Comparison of ENCODE assay signal across 8 cellular contexts in the genomic region with DNA sequence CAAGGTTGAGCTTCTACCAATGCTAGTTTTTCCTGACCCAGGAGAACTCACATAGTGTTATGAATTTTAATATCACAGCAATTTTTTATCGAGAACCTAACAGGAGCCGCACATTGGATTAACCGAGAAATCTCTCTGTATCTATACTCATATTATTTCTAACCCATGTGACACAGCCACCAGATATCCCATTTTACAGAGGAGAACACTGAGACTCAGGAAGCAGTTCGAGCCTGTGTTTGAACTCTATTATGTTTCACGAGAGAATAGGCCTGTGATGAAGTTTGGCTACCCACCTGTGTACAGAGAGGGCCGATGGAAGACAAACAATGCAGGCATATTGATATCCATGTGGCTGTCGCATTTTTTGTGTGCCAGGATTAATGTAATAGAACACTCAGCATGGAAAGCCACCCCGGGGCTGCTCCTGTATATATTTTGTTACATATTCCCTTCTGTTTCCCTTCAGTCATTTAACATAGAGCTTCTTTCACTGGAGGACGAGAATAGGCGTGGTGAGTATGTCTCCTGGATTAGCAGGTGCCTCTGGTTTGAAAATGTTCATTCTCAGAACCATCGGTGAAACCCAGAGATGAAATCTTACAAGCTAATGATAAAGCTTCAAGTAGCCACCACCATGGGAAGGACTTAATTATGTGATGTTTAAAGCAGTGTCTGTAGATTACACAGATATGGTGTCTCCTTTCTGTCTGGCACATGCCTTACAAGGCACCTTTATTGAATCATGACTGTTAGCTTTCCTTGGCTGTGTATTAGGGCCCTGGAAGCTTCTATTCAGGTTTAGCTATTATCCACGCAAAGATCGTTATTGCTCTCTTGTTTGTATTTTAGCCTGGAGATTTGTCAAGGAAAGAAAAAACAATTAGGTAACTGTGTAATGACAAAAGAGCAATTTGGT.
DNase-seq lines count a peak whose midpoint lies in the region; ATAC-seq and TF ChIP-seq lines count a peak whose summit lies in the region.
"Not testable (repeated sequence)": the region's sequence is repeated elsewhere in the genome, so short reads cannot be mapped to it uniquely, and the experiment has no call there.

No MANE protein-coding gene starts in this region.

- POLR2A ChIA-PET in AG04450 (lab: Yijun Ruan, JAX), result interaction anchor here (0.7 to 1.9 kb wide), 8 partner anchors 34 to 91 kb away, joined by 3 to 9 read pairs (median 3); no protein-coding TSS in a partner anchor
- POLR2A ChIA-PET in activated CD4-positive, alpha-beta memory T cell treated with anti-CD3 and anti-CD28 coated beads, Interleukin-2, amount 10 ng/mL, durations not matched to agents 7 days and 5 days (lab: Charles Lee), result interaction anchor here (0.7 to 3.7 kb wide), 14 partner anchors 8 to 282 kb away, joined by 3 to 29 read pairs (median 6); a partner anchor contains a TSS
- POLR2A ChIA-PET in naive thymus-derived CD8-positive, alpha-beta T cell (lab: Charles Lee), result interaction anchor here (0.5 to 2.7 kb wide), 20 partner anchors 8 to 315 kb away, joined by 3 to 13 read pairs (median 4); a partner anchor contains a TSS

- not testable (repeated sequence) for TF ChIP-seq POLR2A in breast epithelium (IDR thresholded peaks at IDR 0.05)

- not testable (repeated sequence) for H3K36me3 Mint-ChIP-seq in activated CD4-positive, alpha-beta memory T cell treated with anti-CD3 and anti-CD28 coated beads, Interleukin-2, amount 10 ng/mL, durations not matched to agents 7 days and 5 days (ENCODE audit: low read depth); naive thymus-derived CD8-positive, alpha-beta T cell

- not testable (repeated sequence) for H3K27me3 ChIP-seq in AG04450 (ENCODE audit: control insufficient read depth, insufficient read depth, low read length); OCI-LY3 (ENCODE audit: low read depth, low read length); breast epithelium; heart right ventricle; smooth muscle cell (ENCODE audit: low read depth)

- peak overlapping the region; percentile 52 for H3K4me2 ChIP-seq in OCI-LY3 (ENCODE audit: low read length)
- peak overlapping the region; percentile 81 for H3K4me2 ChIP-seq in smooth muscle cell

- not testable (repeated sequence) for H3K27me3 Mint-ChIP-seq in activated CD4-positive, alpha-beta memory T cell treated with anti-CD3 and anti-CD28 coated beads, Interleukin-2, amount 10 ng/mL, durations not matched to agents 7 days and 5 days; naive thymus-derived CD8-positive, alpha-beta T cell

- peaks cover 18% of the 10 kb centered on the region for H3F3A ChIP-seq in smooth muscle cell (ENCODE audit: low read depth)

- not testable (repeated sequence) for H3K79me2 ChIP-seq in OCI-LY3 (ENCODE audit: low read length); smooth muscle cell (ENCODE audit: low read depth)

- H3K4me3 ChIP-seq in AG04450 (ENCODE audit: low read depth, low read length); OCI-LY3 (ENCODE audit: low read length); breast epithelium: not testable (repeated sequence)
- H3K4me3 ChIP-seq in heart right ventricle (peak overlapping the region in 1 of 10 donors; percentile 31), smooth muscle cell (peak overlapping the region; percentile 40)

- CTCF ChIA-PET in AG04450 (lab: Charles Lee), result interaction anchor here (2.0 to 4.5 kb wide), 3 partner anchors 51 to 286 kb away, joined by 6 to 28 read pairs (median 11); no protein-coding TSS in a partner anchor
- CTCF ChIA-PET in activated CD4-positive, alpha-beta memory T cell treated with anti-CD3 and anti-CD28 coated beads, Interleukin-2, amount 10 ng/mL, durations not matched to agents 7 days and 5 days (lab: Charles Lee), result interaction anchor here (0.5 to 4.1 kb wide), 8 partner anchors 8 to 241 kb away, joined by 3 to 30 read pairs (median 6); no protein-coding TSS in a partner anchor

- peak overlapping the region; percentile 80 for H3K27ac Mint-ChIP-seq in activated CD4-positive, alpha-beta memory T cell treated with anti-CD3 and anti-CD28 coated beads, Interleukin-2, amount 10 ng/mL, durations not matched to agents 7 days and 5 days
- peak overlapping the region; percentile 88 to 99 (median 93) for H3K27ac Mint-ChIP-seq in naive thymus-derived CD8-positive, alpha-beta T cell

- H2AFZ ChIP-seq in OCI-LY3 (ENCODE audit: low read depth, low read length), result peak overlapping the region; percentile 49; the same call in 1 of the 2 replicates
- H2AFZ ChIP-seq in smooth muscle cell (ENCODE audit: low read depth), result peak overlapping the region; percentile 93

- peaks cover 37% of the 10 kb centered on the region for H3K4me1 ChIP-seq in OCI-LY3 (ENCODE audit: low read length)
- H3K4me1 ChIP-seq in breast epithelium, result peaks cover 8 to 11% of the 10 kb centered on the region in 2 donors
- peaks cover 0 to 53% (median 34%) of the 10 kb centered on the region in 9 donors for H3K4me1 ChIP-seq in heart right ventricle
- H3K4me1 ChIP-seq in smooth muscle cell (ENCODE audit: low read depth), result peaks cover 52% of the 10 kb centered on the region

- not testable (repeated sequence) for H4K20me1 ChIP-seq in OCI-LY3 (ENCODE audit: insufficient read depth, low read length); smooth muscle cell (ENCODE audit: low read depth)

- not testable (repeated sequence) for TF ChIP-seq CTCF in AG04450 (IDR thresholded peaks at IDR 0.05; ENCODE audit: low read depth, low read length); OCI-LY3 (IDR thresholded peaks at IDR 0.05; ENCODE audit: low read depth, low read length); breast epithelium (IDR thresholded peaks at IDR 0.05); heart right ventricle (IDR thresholded peaks at IDR 0.05); smooth muscle cell (IDR thresholded peaks at IDR 0.05; ENCODE audit: borderline replicate concordance, insufficient read depth, poor library complexity, severe bottlenecking)

- not testable (repeated sequence) for H3K36me3 ChIP-seq in OCI-LY3 (replicated peaks; ENCODE audit: low read depth, low read length); breast epithelium; heart right ventricle; smooth muscle cell (ENCODE audit: low read depth)

- H3K4me1 Mint-ChIP-seq in activated CD4-positive, alpha-beta memory T cell treated with anti-CD3 and anti-CD28 coated beads, Interleukin-2, amount 10 ng/mL, durations not matched to agents 7 days and 5 days, result peaks cover 58% of the 10 kb centered on the region
- peaks cover 22 to 56% (median 51%) of the 10 kb centered on the region in 4 donors for H3K4me1 Mint-ChIP-seq in naive thymus-derived CD8-positive, alpha-beta T cell

- not testable (repeated sequence) for H3K9ac ChIP-seq in OCI-LY3 (ENCODE audit: low read length)
- H3K9ac ChIP-seq in smooth muscle cell (ENCODE audit: low read depth), result peak overlapping the region; percentile 67

- not testable (repeated sequence) for H3K9me3 ChIP-seq in AG04450 (ENCODE audit: control insufficient read depth, insufficient read depth, low read length); OCI-LY3 (ENCODE audit: insufficient read depth, low read length); breast epithelium; heart right ventricle; smooth muscle cell (replicated peaks; ENCODE audit: low read depth)

- intact Hi-C loops in breast epithelium (cut with DNase I; ENCODE audit: low total_unique reads), result not testable (repeated sequence)
- intact Hi-C loops in heart right ventricle (cut with DNase I), result loop anchor here in 4 of 10 donors (2.0 to 10.0 kb wide), 4 partner anchors 36 to 243 kb away; no protein-coding TSS in a partner anchor

- not testable (repeated sequence) for H3K4me3 Mint-ChIP-seq in activated CD4-positive, alpha-beta memory T cell treated with anti-CD3 and anti-CD28 coated beads, Interleukin-2, amount 10 ng/mL, durations not matched to agents 7 days and 5 days
- H3K4me3 Mint-ChIP-seq in naive thymus-derived CD8-positive, alpha-beta T cell, result peak overlapping the region in 8 of 10 donors; percentile 37 to 75 (median 70)

- WGBS in heart right ventricle, 2 donors, result 81 to 87% methylated on average over 13 of the region's 13 CpGs
- 71% methylated on average over 13 of the region's 13 CpGs for WGBS in smooth muscle cell (ENCODE audit: low lambda C conversion rate)

- not testable (repeated sequence) for DNase-seq in AG04450 (ENCODE audit: low read depth, low spot score); activated CD4-positive, alpha-beta memory T cell treated with anti-CD3 and anti-CD28 coated beads, Interleukin-2, amount 10 ng/mL, durations not matched to agents 7 days and 5 days; breast epithelium (ENCODE audit: low spot score in 2 of 2); heart right ventricle; naive thymus-derived CD8-positive, alpha-beta T cell; smooth muscle cell (lab: John Stamatoyannopoulos, UW; ENCODE audit: unreplicated experiment)
- peak; percentile 71 for DNase-seq in HT-29 (ENCODE audit: low spot score)

- ATAC-seq in heart right ventricle; naive thymus-derived CD8-positive, alpha-beta T cell: not testable (repeated sequence)

- peak overlapping the region; percentile 39 for H3K27ac ChIP-seq in AG04450 (ENCODE audit: low read depth, low read length)
- H3K27ac ChIP-seq in OCI-LY3 (ENCODE audit: low read length), result not testable (repeated sequence)
- peak overlapping the region; percentile 89 to 97 for H3K27ac ChIP-seq in breast epithelium
- H3K27ac ChIP-seq in heart right ventricle, result peak overlapping the region in 7 of 10 donors; percentile 55 to 82 (median 72)
- H3K27ac ChIP-seq in smooth muscle cell (ENCODE audit: low read depth), result peak overlapping the region; percentile 98

- not testable (repeated sequence) for H3K9me3 Mint-ChIP-seq in activated CD4-positive, alpha-beta memory T cell treated with anti-CD3 and anti-CD28 coated beads, Interleukin-2, amount 10 ng/mL, durations not matched to agents 7 days and 5 days; naive thymus-derived CD8-positive, alpha-beta T cell
